Comparison of ENCODE assay signal across 1 cellular context in genomic region chr6:6405997-6406699, GRCh38.
TF ChIP-seq lines count a peak whose summit lies in the region.

No MANE protein-coding gene starts in this region.

TF ChIP-seq in GM12878, 131 proteins besides CTCF, POLR2A, EP300 and RAD21:
- TF ChIP-seq ZNF592 (IDR thresholded peaks at IDR 0.05), result no peak
- TF ChIP-seq KLF5 (IDR thresholded peaks at IDR 0.05; ENCODE audit: partially characterized antibody), result no peak
- no peak for TF ChIP-seq MTA2 (IDR thresholded peaks at IDR 0.05; ENCODE audit: low read depth)
- no peak for TF ChIP-seq HDAC2 (IDR thresholded peaks at IDR 0.05)
- no peak for TF ChIP-seq SMAD1 (IDR thresholded peaks at IDR 0.05; ENCODE audit: low read depth, partially characterized antibody)
- TF ChIP-seq ASH2L (IDR thresholded peaks at IDR 0.05; ENCODE audit: borderline replicate concordance, low read depth), result no peak
- TF ChIP-seq MEF2B (IDR thresholded peaks at IDR 0.05; ENCODE audit: partially characterized antibody, poor library complexity, severe bottlenecking), result no peak
- no peak for TF ChIP-seq CUX1 (IDR thresholded peaks at IDR 0.05; ENCODE audit: insufficient replicate concordance, low read depth, low read length)
- no peak for TF ChIP-seq NFXL1 (IDR thresholded peaks at IDR 0.05; ENCODE audit: borderline replicate concordance)
- no peak for TF ChIP-seq BRCA1 (IDR thresholded peaks at IDR 0.05; ENCODE audit: low read depth, low read length)
- TF ChIP-seq BACH1 (IDR thresholded peaks at IDR 0.05; ENCODE audit: borderline replicate concordance), result no peak
- no peak for TF ChIP-seq RELB (IDR thresholded peaks at IDR 0.05; ENCODE audit: low read depth)
- no peak for TF ChIP-seq ZNF207 (IDR thresholded peaks at IDR 0.05; ENCODE audit: borderline replicate concordance)
- no peak for TF ChIP-seq HCFC1 (IDR thresholded peaks at IDR 0.05; ENCODE audit: low read length)
- no peak for TF ChIP-seq ATF2 (IDR thresholded peaks at IDR 0.05; ENCODE audit: low read length)
